In genomic region chr6:64504509-64504908, GRCh38 we compare ENCODE assay signal across 25 cellular contexts.
DNase-seq lines count a peak whose midpoint lies in the region; ATAC-seq, FAIRE-seq and TF ChIP-seq lines count a peak whose summit lies in the region.
"Had no signal": no experiment of that assay in that cellular context is flagged by ENCODE, and none has a peak within 500 bp of the region (broad histone marks: within the 10 kb centered on the region; RNA-seq: fewer than 3 reads in every experiment).

No MANE protein-coding gene starts in this region.

- no peaks in the 10 kb centered on the region for H3F3A ChIP-seq in SK-N-SH (replicated peaks; ENCODE audit: insufficient read depth)

- H3K27ac ChIP-seq in pancreas (no peak overlapping the region), SK-N-SH (ENCODE audit: low read depth in 2 of 2, low read length in 1 of 2) (no peak overlapping the region)
- H3K27ac ChIP-seq: cardiac muscle cell, HL-60, SK-N-MC, uterus had no signal

- H2AFZ ChIP-seq in SK-N-SH (ENCODE audit: low read depth), result no peak overlapping the region

- POLR2A ChIA-PET in SK-N-SH (lab: Yijun Ruan, JAX), result no interaction called here

- no peak for TF ChIP-seq EP300 in SK-N-SH (IDR thresholded peaks at IDR 0.05; ENCODE audit: borderline replicate concordance in 1 of 2, low read depth in 1 of 2, low read length in 1 of 2)

- DNase-seq in DMS53 (lab: John Stamatoyannopoulos, UW) (peak; percentile 48), LNCaP clone FGC (ENCODE audit: low read depth) (peak; percentile 94), fibroblast of pulmonary artery (ENCODE audit: low read depth) (peak; percentile 45), pancreas (no peak), SK-N-SH (no peak)
- DNase-seq in effector CD4-positive, alpha-beta T cell, result no peak
- DNase-seq: activated CD4-positive, alpha-beta T cell treated with anti-CD3 and anti-CD28 coated beads for 48 hours; activated naive CD4-positive, alpha-beta T cell treated with anti-CD3 and anti-CD28 coated beads for 36 hours; cortex of kidney; EL; glutamatergic neuron; HCEC 1CT; kidney glomerular epithelial cell; MG63; naive B cell; NCI-H1417 treated with DMSO at 0.1 percent for 48 hours; stimulated activated CD4-positive, alpha-beta T cell treated with anti-CD3 and anti-CD28 coated beads, Interleukin-4, amount 100 ng/mL, for 1 hour; T-helper 17 cell; uterus had no signal

- peaks cover 0 to 10% (median 0%) of the 10 kb centered on the region in 3 donors for H3K4me1 ChIP-seq in pancreas
- H3K4me1 ChIP-seq in SK-N-SH (ENCODE audit: control insufficient read depth in 1 of 2, insufficient read depth in 2 of 2, low read depth in 1 of 2, low read length in 1 of 2), result no peaks in the 10 kb centered on the region; a peak in 1 of 4 replicates
- H3K4me1 ChIP-seq: uterus had no signal

- H3K79me2 ChIP-seq in SK-N-SH (ENCODE audit: insufficient read depth), result no peaks in the 10 kb centered on the region

- no peak overlapping the region for H3K9ac ChIP-seq in SK-N-SH

- H3K36me3 ChIP-seq in pancreas (no peaks in the 10 kb centered on the region), SK-N-SH (replicated peaks in 1 of 2; ENCODE audit: control insufficient read depth in 1 of 2, insufficient read depth in 2 of 2, low read length in 1 of 2) (no peaks in the 10 kb centered on the region)
- H3K36me3 ChIP-seq: cardiac muscle cell, MG63, uterus had no signal

- CTCF ChIA-PET in SK-N-SH (lab: Yijun Ruan, JAX), result interaction anchor here (1.3 to 1.4 kb wide), 3 partner anchors 10 to 27 kb away, joined by 3 to 4 read pairs (median 4); no protein-coding TSS in a partner anchor

- H4K20me1 ChIP-seq in SK-N-SH (ENCODE audit: insufficient read depth), result no peaks in the 10 kb centered on the region

- TF ChIP-seq CTCF in LNCaP clone FGC (IDR thresholded peaks at IDR 0.05; ENCODE audit: control insufficient read depth, extremely low read depth, insufficient read depth) (no peak), fibroblast of pulmonary artery (IDR thresholded peaks at IDR 0.05; ENCODE audit: low read length, missing control alignments) (no peak), pancreas (IDR thresholded peaks at IDR 0.05) (no peak), SK-N-SH (IDR thresholded peaks at IDR 0.05) (no peak)

- FAIRE-seq in pancreas (lab: Jason Lieb, UNC), result no peak
- FAIRE-seq: endometrium had no signal

- H3K27me3 ChIP-seq in pancreas (no peaks in the 10 kb centered on the region), SK-N-SH (ENCODE audit: insufficient read depth) (no peaks in the 10 kb centered on the region)
- H3K27me3 ChIP-seq: cardiac muscle cell, MG63, uterus had no signal

- no peak for TF ChIP-seq RAD21 in SK-N-SH (IDR thresholded peaks at IDR 0.05; ENCODE audit: low read length)

- H3K9me3 ChIP-seq in pancreas (no peaks in the 10 kb centered on the region), SK-N-SH (no peaks in the 10 kb centered on the region)
- H3K9me3 ChIP-seq: MG63, uterus had no signal

- ATAC-seq in pancreas (peak; percentile 73 to 89 (median 82)), GM21526 (IDR thresholded peaks at IDR 0.05; ENCODE audit: low FRiP score, unreplicated experiment) (no peak)
- ATAC-seq: stimulated activated memory B cell treated with anti-CD40 and anti-IgM and Interleukin-4, amounts not matched to agents 10 μg/mL and 1 μg/mL and 100 μg/mL, for 72 hours; T-helper 17 cell had no signal

- 28 to 41% methylated on average over 2 of the region's 2 CpGs for WGBS in pancreas, 2 donors
- 77% methylated on average over 2 of the region's 2 CpGs for WGBS in SK-N-SH (ENCODE audit: low lambda C conversion rate)

- no peak overlapping the region for H3K4me2 ChIP-seq in SK-N-SH

- no peaks in the 10 kb centered on the region for H3K9me2 ChIP-seq in SK-N-SH

- H3K4me3 ChIP-seq in LNCaP clone FGC (ENCODE audit: low read depth, low read length), result no peak overlapping the region
- H3K4me3 ChIP-seq in fibroblast of pulmonary artery (replicated peaks; ENCODE audit: low read depth, low read length), result no peak overlapping the region
- H3K4me3 ChIP-seq in pancreas, result no peak overlapping the region
- no peak overlapping the region for H3K4me3 ChIP-seq in SK-N-SH (ENCODE audit: low read depth in 2 of 2, low read length in 1 of 2)
- H3K4me3 ChIP-seq: cardiac muscle cell, MG63, SK-N-MC, uterus had no signal

- intact Hi-C loops in pancreas (cut with DNase I), result no loop called here

TF ChIP-seq in SK-N-SH, 30 proteins besides CTCF, POLR2A, EP300 and RAD21:
- TF ChIP-seq POLR2AphosphoS5 (IDR thresholded peaks at IDR 0.05; ENCODE audit: low read depth, low read length), result no peak
- no peak for TF ChIP-seq RXRA (IDR thresholded peaks at IDR 0.05; ENCODE audit: borderline replicate concordance, low read depth)
- TF ChIP-seq USF1 (IDR thresholded peaks at IDR 0.05; ENCODE audit: borderline replicate concordance, low read depth), result no peak
- no peak for TF ChIP-seq GATA2 (CRISPR knock-in tag; IDR thresholded peaks at IDR 0.05)
- TF ChIP-seq REST (IDR thresholded peaks at IDR 0.05; ENCODE audit: low read depth, low read length), result no peak
- TF ChIP-seq TEAD4 (IDR thresholded peaks at IDR 0.05; ENCODE audit: borderline replicate concordance, insufficient read depth), result no peak
- no peak for TF ChIP-seq MEF2A (IDR thresholded peaks at IDR 0.05; ENCODE audit: borderline replicate concordance, low read depth)
- TF ChIP-seq USF2 (IDR thresholded peaks at IDR 0.05; ENCODE audit: borderline replicate concordance, low read depth, low read length), result no peak
- TF ChIP-seq RFX5 (IDR thresholded peaks at IDR 0.05; ENCODE audit: low read length), result no peak
- TF ChIP-seq MXI1 (IDR thresholded peaks at IDR 0.05; ENCODE audit: low read depth, low read length), result no peak
- no peak for TF ChIP-seq YY1 (IDR thresholded peaks at IDR 0.05; ENCODE audit: low read depth)
- no peak for TF ChIP-seq MAX (IDR thresholded peaks at IDR 0.05; ENCODE audit: low read depth)

Comparison
In these comparisons a context has a peak if more than half of its experiments do, and no peak if none do; other contexts are left out.
1. DNase-seq: peak in DMS53 (single experiment), LNCaP clone FGC (single experiment) and fibroblast of pulmonary artery (single experiment); none in pancreas (0 of 6), SK-N-SH (single experiment) and effector CD4-positive, alpha-beta T cell (single experiment).